Comparison of ENCODE assay signal across 1 cellular context in the genomic region with DNA sequence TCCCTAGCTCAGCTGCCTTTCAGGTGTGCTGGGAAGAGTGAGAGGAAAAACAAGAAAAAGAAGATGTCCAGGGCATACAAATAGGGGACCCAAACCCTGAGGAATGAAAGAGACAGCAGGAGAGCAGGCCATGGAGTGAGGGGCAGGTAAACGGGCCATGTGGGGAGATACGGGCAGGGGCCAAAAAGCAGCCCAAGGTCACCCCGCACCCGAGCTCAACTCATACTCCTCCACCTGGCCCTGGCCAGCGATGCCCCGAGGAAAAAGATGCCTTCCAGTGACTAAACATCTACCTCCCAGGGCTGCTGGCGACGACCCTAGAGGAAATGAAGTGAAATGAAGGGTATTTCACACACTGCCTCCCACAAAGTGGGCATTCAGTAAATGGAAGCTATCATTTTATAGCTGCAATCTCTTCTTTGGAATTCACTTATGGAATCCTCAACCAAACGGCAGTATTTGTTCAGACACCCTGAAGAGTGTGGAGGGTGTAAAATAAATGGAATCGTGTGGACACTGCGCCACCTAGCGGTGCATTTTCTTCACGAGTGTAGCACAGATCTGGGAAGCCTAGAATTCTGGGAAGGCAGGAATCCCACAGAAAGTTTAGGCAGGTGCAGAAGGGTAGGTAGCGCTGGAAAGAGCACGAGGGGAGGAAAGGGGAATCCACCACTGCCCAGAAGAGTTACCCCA.
TF ChIP-seq lines count a peak whose summit lies in the region.

No MANE protein-coding gene starts in this region.

TF ChIP-seq in HepG2, 621 proteins besides CTCF, POLR2A, EP300 and RAD21 (continued from another document):
- TF ChIP-seq HNF1B (CRISPR knock-in tag; IDR thresholded peaks at IDR 0.05) (peak; percentile 37; the same call in 1 of the 2 replicates), HMGXB3 (CRISPR knock-in tag; IDR thresholded peaks at IDR 0.05; ENCODE audit: borderline replicate concordance) (no peak), HNRNPH1 (optimal IDR thresholded peaks at IDR 0.05; ENCODE audit: low read depth, low read length) (no peak)
